In genomic region chr1:77682442-77683141, GRCh38 we compare ENCODE assay signal across 8 cellular contexts. TPM values are rescaled to one million over a fixed set of nuclear protein-coding genes. Genes with fewer than 3 reads are reported as not detected.
A peak's percentile ranks its signal among the peaks of the same experiment; 100 is the strongest.
DNase-seq lines count a peak whose midpoint lies in the region; ATAC-seq and TF ChIP-seq lines count a peak whose summit lies in the region.

Gene ZZZ3 (minus strand): TSS chr1:77682658. CDS start chr1:77633354, 49,304 bp downstream.

- H3K4me1 ChIP-seq in PC-9 (replicated peaks; ENCODE audit: insufficient read depth) (peaks cover 34% of the 10 kb centered on the region), esophagus (ENCODE audit: control insufficient read depth in 2 of 2, insufficient read depth in 2 of 2, low read length in 1 of 2) (no peaks in the 10 kb centered on the region), muscle layer of colon (ENCODE audit: insufficient read depth, low read length) (peaks cover 18% of the 10 kb centered on the region)

- peaks cover 42% of the 10 kb centered on the region for H3K4me1 Mint-ChIP-seq in activated T-cell treated with anti-CD3 and anti-CD28 coated beads, Interleukin-2, amount 50 U/mL, for 24 hours (ENCODE audit: low read depth)

- peak within 1 kb of the TSS; percentile 98 for H3K4me3 Mint-ChIP-seq in activated T-cell treated with anti-CD3 and anti-CD28 coated beads, Interleukin-2, amount 50 U/mL, for 24 hours

- peaks cover 44% of the 10 kb centered on the region for H4K20me1 ChIP-seq in PC-9 (ENCODE audit: insufficient read depth)

- H3K9me3 ChIP-seq in PC-9 (ENCODE audit: insufficient read depth, low read depth) (no peaks in the 10 kb centered on the region), esophagus (ENCODE audit: control insufficient read depth in 2 of 2, insufficient read depth in 1 of 2, low read depth in 1 of 2, low read length in 1 of 2) (no peaks in the 10 kb centered on the region), muscle layer of colon (ENCODE audit: low read length) (no peaks in the 10 kb centered on the region)

- H3K9me3 Mint-ChIP-seq in activated T-cell treated with anti-CD3 and anti-CD28 coated beads, Interleukin-2, amount 50 U/mL, for 24 hours: no peaks in the 10 kb centered on the region

- intact Hi-C loops in PC-9 (cut with micrococcal nuclease; ENCODE audit: unreplicated experiment): loop anchor here (2.0 to 10.0 kb wide), 4 partner anchors 75 to 535 kb away; no protein-coding TSS in a partner anchor

- TSS peak; percentile 43 for BruUV-seq in PC-9 (replicated peaks; lab: Mats Ljungman, UMichigan)

- ATAC-seq in GM21619 (IDR thresholded peaks at IDR 0.05; ENCODE audit: unreplicated experiment): peak; percentile 71

- H3K4me3 ChIP-seq in Jurkat, Clone E6-1 (ENCODE audit: low read length): peak within 1 kb of the TSS; percentile 98
- H3K4me3 ChIP-seq in PC-9 (peak within 1 kb of the TSS; percentile 92), esophagus (ENCODE audit: low read depth in 1 of 2, low read length in 2 of 2) (peak within 1 kb of the TSS; percentile 80 to 96), muscle layer of colon (ENCODE audit: low read depth in 1 of 2, low read length in 2 of 2) (peak within 1 kb of the TSS; percentile 88 to 91)

- POLR2A ChIA-PET in PC-9 (lab: Charles Lee; ENCODE audit: unreplicated experiment): interaction anchor here (0.6 to 0.7 kb wide), 6 partner anchors 52 to 1528 kb away, joined by 3 to 18 read pairs (median 6); partner anchors contain the start of gene MIGA1

- TF ChIP-seq CTCF in PC-9 (conservative IDR thresholded peaks at IDR 0.05): no peak

- peak within 1 kb of the TSS; percentile 94 for H3K4me2 ChIP-seq in PC-9

- peaks cover 50% of the 10 kb centered on the region for H3K79me2 ChIP-seq in PC-9 (ENCODE audit: low read depth)

- 0 to 1% methylated on average over 50 to 57 of the region's 57 CpGs for WGBS in esophagus, 2 donors

- peak within 1 kb of the TSS; percentile 96 for H3K27ac ChIP-seq in PC-9
- peak within 1 kb of the TSS; percentile 92 to 98 for H3K27ac ChIP-seq in esophagus (ENCODE audit: low read depth in 2 of 2, low read length in 1 of 2)
- peak within 1 kb of the TSS; percentile 80 for H3K27ac ChIP-seq in muscle layer of colon (ENCODE audit: low read depth, low read length)

- H2AFZ ChIP-seq in PC-9: peak within 1 kb of the TSS; percentile 98

- H3K36me3 ChIP-seq in PC-9 (ENCODE audit: low read depth): 0 out of 2 replicates have a peak, but pooled peaks cover 5% of the 10 kb centered on the region
- H3K36me3 ChIP-seq in esophagus (ENCODE audit: control insufficient read depth in 2 of 2, insufficient read depth in 2 of 2, low read length in 1 of 2): no peaks in the 10 kb centered on the region
- H3K36me3 ChIP-seq in muscle layer of colon (ENCODE audit: insufficient read depth, low read length): no peaks in the 10 kb centered on the region

- H3K27me3 ChIP-seq in PC-9 (ENCODE audit: insufficient read depth, low read depth): no peaks in the 10 kb centered on the region
- no peaks in the 10 kb centered on the region for H3K27me3 ChIP-seq in esophagus (ENCODE audit: control insufficient read depth in 1 of 2, insufficient read depth in 2 of 2, low read length in 2 of 2)
- no peaks in the 10 kb centered on the region for H3K27me3 ChIP-seq in muscle layer of colon (ENCODE audit: control insufficient read depth in 1 of 2, insufficient read depth in 2 of 2, low read length in 2 of 2)

- peak within 1 kb of the TSS; percentile 81 for H3K9ac ChIP-seq in muscle layer of colon (ENCODE audit: low read length)

- CTCF ChIA-PET in PC-9 (lab: Charles Lee): interaction anchor here (0.7 kb wide), 1 partner anchor 322 kb away, joined by 8 read pairs; no protein-coding TSS in a partner anchor

- peak within 1 kb of the TSS; percentile 96 for H3K27ac Mint-ChIP-seq in activated T-cell treated with anti-CD3 and anti-CD28 coated beads, Interleukin-2, amount 50 U/mL, for 24 hours

- H3K9me2 ChIP-seq in PC-9 (ENCODE audit: insufficient read depth): no peaks in the 10 kb centered on the region

- no peaks in the 10 kb centered on the region for H3K27me3 Mint-ChIP-seq in activated T-cell treated with anti-CD3 and anti-CD28 coated beads, Interleukin-2, amount 50 U/mL, for 24 hours

- H3F3A ChIP-seq in PC-9 (ENCODE audit: insufficient read depth, low read depth): peaks cover 21% of the 10 kb centered on the region; the same call in 1 of the 2 replicates

- peaks cover 30% of the 10 kb centered on the region for H3K36me3 Mint-ChIP-seq in activated T-cell treated with anti-CD3 and anti-CD28 coated beads, Interleukin-2, amount 50 U/mL, for 24 hours (ENCODE audit: low read depth)

- DNase-seq in DMS153 treated with DMSO at 0.1 percent for 48 hours (lab: John Stamatoyannopoulos, UW; ENCODE audit: unreplicated experiment) (peak; percentile 87), PC-9 (peak; percentile 86 to 88)
- DNase-seq in Jurkat, Clone E6-1 (ENCODE audit: low read depth, low spot score): peak; percentile 95
- peak; percentile 90 for DNase-seq in activated T-cell treated with anti-CD3 and anti-CD28 coated beads, Interleukin-2, amount 50 U/mL, for 24 hours
- peak; percentile 72 for DNase-seq in stimulated activated CD8-positive, alpha-beta memory T cell treated with anti-CD3 and anti-CD28 coated beads, Interleukin-7, amount 100 ng/mL, for 24 hours (ENCODE audit: low read depth)

RNA-seq across cellular contexts. Expression of gene ZZZ3, which starts in this region (rescaled TPM):
- 23.0 TPM for polyA plus RNA-seq in Jurkat, Clone E6-1 (2012; ENCODE audit: insufficient read depth, insufficient read length)
- total RNA-seq in PC-9 (2021): 48.4 and 49.8 TPM in 2 replicates
- 1 to 10 TPM; 7.2 to 7.8 TPM for polyA plus RNA-seq in esophagus

Comparison
In these comparisons a context has a peak if more than half of its experiments do, and no peak if none do; other contexts are left out.
1. Peak in every context shown above with its lines: DNase-seq, ATAC-seq, H3K4me3 ChIP-seq and H3K27ac ChIP-seq.